Comparison of ENCODE assay signal across 11 cellular contexts in genomic region chr12:807041-807717, GRCh38. TPM values are rescaled to one million over a fixed set of nuclear protein-coding genes. Genes with fewer than 3 reads are reported as not detected.
DNase-seq lines count a peak whose midpoint lies in the region; ATAC-seq, FAIRE-seq and TF ChIP-seq lines count a peak whose summit lies in the region.
"Had no signal": no experiment of that assay in that cellular context is flagged by ENCODE, and none has a peak within 500 bp of the region (broad histone marks: within the 10 kb centered on the region; RNA-seq: fewer than 3 reads in every experiment).

No MANE protein-coding gene starts in this region.

- H3K4me1 ChIP-seq in liver (ENCODE audit: control insufficient read depth in 4 of 4, insufficient read depth in 4 of 4, low read length in 3 of 4) (peaks cover 2 to 24% (median 17%) of the 10 kb centered on the region in 4 donors), HepG2 (ENCODE audit: insufficient read depth, low read length) (peaks cover 41% of the 10 kb centered on the region), aorta (ENCODE audit: control insufficient read depth in 1 of 2, insufficient read depth in 2 of 2, low read length in 2 of 2) (peaks cover 0 to 4% of the 10 kb centered on the region in 2 donors)

- H3K27me3 ChIP-seq in liver (ENCODE audit: control insufficient read depth in 4 of 4, insufficient read depth in 4 of 4, low read length in 3 of 4) (no peaks in the 10 kb centered on the region), HepG2 (ENCODE audit: control insufficient read depth in 1 of 2, insufficient read depth in 2 of 2, low read length in 2 of 2) (no peaks in the 10 kb centered on the region), aorta (ENCODE audit: control insufficient read depth in 1 of 2, insufficient read depth in 2 of 2, low read length in 1 of 2) (no peaks in the 10 kb centered on the region)

- H2AFZ ChIP-seq in HepG2 (ENCODE audit: low read length) = no peak overlapping the region

- H3K36me3 ChIP-seq in liver (ENCODE audit: control insufficient read depth in 4 of 4, insufficient read depth in 3 of 4, low read depth in 1 of 4, low read length in 3 of 4) = no peaks in the 10 kb centered on the region
- H3K36me3 ChIP-seq in HepG2 (replicated peaks in 1 of 2; ENCODE audit: control insufficient read depth in 1 of 2, insufficient read depth in 2 of 2, low read length in 2 of 2) = no peaks in the 10 kb centered on the region
- no peaks in the 10 kb centered on the region for H3K36me3 ChIP-seq in SK-N-MC (ENCODE audit: insufficient read depth, low read length)
- no peaks in the 10 kb centered on the region for H3K36me3 ChIP-seq in aorta (ENCODE audit: control insufficient read depth in 1 of 2, insufficient read depth in 2 of 2, low read length in 1 of 2)

- 78% methylated on average over 2 of the region's 2 CpGs for WGBS in liver
- WGBS in HepG2 (ENCODE audit: low lambda C conversion rate) = 91% methylated on average over 2 of the region's 2 CpGs
- 63 to 69% methylated on average over 2 of the region's 2 CpGs for WGBS in aorta, 2 donors

- no peak for ATAC-seq in HepG2
- ATAC-seq in aorta (ENCODE audit: low FRiP score) = peak; percentile 36
- no peak for ATAC-seq in HG03139 (IDR thresholded peaks at IDR 0.05; ENCODE audit: unreplicated experiment)

- peaks cover 95% of the 10 kb centered on the region for H3K79me2 ChIP-seq in HepG2 (ENCODE audit: insufficient read depth, low read length)

- DNase-seq in HepG2 (ENCODE audit: low spot score) (no peak), SK-N-MC (ENCODE audit: low read depth, low spot score) (no peak), globus pallidus (ENCODE audit: low spot score) (peak; percentile 27), aorta (no peak), 8988T (no peak), cerebellar cortex (ENCODE audit: low spot score) (no peak)
- DNase-seq: anterior cingulate cortex, NCI-H2171 treated with DMSO at 0.1 percent for 48 hours, RPMI8226 had no signal

- no peak overlapping the region for H3K9ac ChIP-seq in liver (ENCODE audit: low read depth in 1 of 2, low read length in 2 of 2)
- no peak overlapping the region for H3K9ac ChIP-seq in HepG2 (ENCODE audit: insufficient read depth, low read depth, low read length)
- H3K9ac ChIP-seq in SK-N-MC (ENCODE audit: insufficient read length) = no peak overlapping the region

- peaks cover 49% of the 10 kb centered on the region for H4K20me1 ChIP-seq in HepG2 (ENCODE audit: insufficient read depth, low read length)

- TF ChIP-seq EP300 in HepG2 (IDR thresholded peaks at IDR 0.05; ENCODE audit: low read depth in 2 of 2, low read length in 2 of 2) = no peak
- no peak for TF ChIP-seq EP300 in HepG2 (CRISPR knock-in tag; IDR thresholded peaks at IDR 0.05; ENCODE audit: borderline replicate concordance)

- in situ Hi-C loops in HepG2 (cut with HindIII; ENCODE audit: extremely low pct_ligation_motif_present, low pct_unique_long_range_greater_than_20kb) = no loop called here

- intact Hi-C loops in HepG2 (cut with micrococcal nuclease; ENCODE audit: unreplicated experiment) (no loop called here), aorta (cut with DNase I) (loop anchor here in 1 of 2 donors (5.0 kb wide), 1 partner anchor 55 kb away; the partner anchor contains the start of gene WNK1)

- H3K4me2 ChIP-seq in HepG2 (ENCODE audit: low read depth, low read length) = no peak overlapping the region

- TF ChIP-seq RAD21 in liver (IDR thresholded peaks at IDR 0.05) = no peak
- TF ChIP-seq RAD21 in HepG2 (CRISPR knock-in tag; IDR thresholded peaks at IDR 0.05) = no peak

- no peak for TF ChIP-seq CTCF in liver (IDR thresholded peaks at IDR 0.05; ENCODE audit: low read depth, low read length, missing input control)
- TF ChIP-seq CTCF in HepG2 (CRISPR knock-in tag; IDR thresholded peaks at IDR 0.05) = no peak

- CTCF ChIA-PET in HepG2 (lab: Yijun Ruan, JAX; ENCODE audit: low intra/inter-chr PET ratio, low total read pairs) = no interaction called here

- no peak for FAIRE-seq in HepG2 (lab: Jason Lieb, UNC)

- BruUV-seq in HepG2 (replicated peaks; lab: Mats Ljungman, UMichigan) = no TSS peak

- H3K4me3 ChIP-seq in liver (ENCODE audit: low read depth in 1 of 3, low read length in 3 of 3) = no peak overlapping the region
- no peak overlapping the region for H3K4me3 ChIP-seq in HepG2 (replicated peaks in 1 of 3; ENCODE audit: insufficient read depth in 1 of 3, low read depth in 2 of 3, low read length in 3 of 3)
- H3K4me3 ChIP-seq in SK-N-MC = no peak overlapping the region
- no peak overlapping the region for H3K4me3 ChIP-seq in aorta (ENCODE audit: low read length in 2 of 2)

- H3K9me3 ChIP-seq in liver (ENCODE audit: control insufficient read depth in 4 of 4, low read length in 3 of 4) = no peaks in the 10 kb centered on the region
- no peaks in the 10 kb centered on the region for H3K9me3 ChIP-seq in HepG2 (ENCODE audit: low read length)
- H3K9me3 ChIP-seq in SK-N-MC (ENCODE audit: low read depth, low read length) = no peaks in the 10 kb centered on the region
- H3K9me3 ChIP-seq in aorta (ENCODE audit: control insufficient read depth, low read length) = no peaks in the 10 kb centered on the region

- H3K27ac ChIP-seq in liver (ENCODE audit: low read depth in 1 of 2, low read length in 2 of 2) (peak overlapping the region; percentile 4 to 44), HepG2 (ENCODE audit: extremely low read length, insufficient read depth, low read length) (no peak overlapping the region), SK-N-MC (peak overlapping the region; percentile 23; the same call in 1 of the 2 replicates), aorta (ENCODE audit: low read depth in 1 of 2, low read length in 2 of 2) (peak overlapping the region in 1 of 2 donors; percentile 49)

- no peak for TF ChIP-seq POLR2A in HepG2 (IDR thresholded peaks at IDR 0.05; ENCODE audit: insufficient read depth in 1 of 2, low read depth in 2 of 2, low read length in 2 of 2)

- POLR2A ChIA-PET in HepG2 (lab: Yijun Ruan, JAX) = interaction anchor here (0.6 kb wide), 1 partner anchor 197 kb away, joined by 4 read pairs; no protein-coding TSS in a partner anchor

TF ChIP-seq in liver, 16 proteins besides CTCF, POLR2A, EP300 and RAD21 (continues in another document):
- no peak for TF ChIP-seq MAX (IDR thresholded peaks at IDR 0.05)

TF ChIP-seq in HepG2, 621 proteins besides CTCF, POLR2A, EP300 and RAD21:
- TF ChIP-seq GMEB2 (CRISPR knock-in tag; IDR thresholded peaks at IDR 0.05; ENCODE audit: low read depth) = no peak
- TF ChIP-seq GMEB1 (CRISPR knock-in tag; IDR thresholded peaks at IDR 0.05; ENCODE audit: borderline replicate concordance) = no peak

RNA-seq across cellular contexts. Expression of gene WNK1, which starts 54.8 kb away (rescaled TPM):
- total RNA-seq in liver (100 to 1,000 TPM in 1 of 2 donors, 10 to 100 TPM in 1; 78.9 to 299 TPM), HepG2 (2016; rRNA removed; fragmentation: Illumina TruSeq; extraction: Trizol) (31.1 and 55.4 TPM in 2 replicates), aorta (100 to 1,000 TPM; 182 to 226 TPM)
- polyA plus RNA-seq in liver (10 to 100 TPM; 22.4 to 28.7 TPM), HepG2 (2011; rRNA removed) (54.8 and 63.6 TPM in 2 replicates), aorta (10 to 100 TPM; 22.3 to 30.4 TPM)
- 6.9 and 7.5 TPM in 2 replicates for total RNA-seq in HepG2 (2016; cell fraction: cytosol; rRNA removed; fragmentation: Illumina TruSeq; extraction: Trizol; ENCODE audit: low read depth)
- total RNA-seq in HepG2 (2016; cell fraction: insoluble cytoplasmic fraction; rRNA removed; fragmentation: Illumina TruSeq; extraction: Trizol) = 30.0 and 49.7 TPM in 2 replicates
- total RNA-seq in HepG2 (2016; cell fraction: membrane; rRNA removed; fragmentation: Illumina TruSeq; extraction: Trizol) = 13.9 and 14.6 TPM in 2 replicates
- 64.2 and 67.8 TPM in 2 replicates for total RNA-seq in HepG2 (2016; cell fraction: nucleus; rRNA removed; fragmentation: Illumina TruSeq; extraction: Trizol)
- 42.4 and 52.8 TPM in 2 replicates for polyA plus RNA-seq in HepG2 (2011; cell fraction: cytosol; rRNA removed)
- 73.1 and 75.6 TPM in 2 replicates for polyA plus RNA-seq in HepG2 (2011; cell fraction: nucleus; rRNA removed)
- 62.3 and 73.2 TPM in 2 replicates for polyA plus RNA-seq in HepG2 (2012)
- polyA plus RNA-seq in HepG2 (2016; cell fraction: cytosol; fragmentation: Illumina TruSeq; extraction: Trizol; ENCODE audit: low read depth) = 0.92 and 0.94 TPM in 2 replicates
- polyA plus RNA-seq in HepG2 (2016; cell fraction: insoluble cytoplasmic fraction; fragmentation: Illumina TruSeq; extraction: Trizol; ENCODE audit: low read depth) = 35.7 and 39.9 TPM in 2 replicates
- polyA plus RNA-seq in HepG2 (2016; cell fraction: membrane; fragmentation: Illumina TruSeq; extraction: Trizol; ENCODE audit: low read depth) = 2.2 and 4.7 TPM in 2 replicates
- 39.9 and 51.6 TPM in 2 replicates for polyA plus RNA-seq in HepG2 (2016; cell fraction: nucleus; fragmentation: Illumina TruSeq; extraction: Trizol; ENCODE audit: insufficient read depth, low read depth)
- polyA minus RNA-seq in HepG2 (2011; rRNA and poly(A)+ RNA removed; ENCODE audit: low replicate concordance) = 231 and 292 TPM in 2 replicates
- polyA minus RNA-seq in HepG2 (2011; cell fraction: cytosol; rRNA and poly(A)+ RNA removed) = 157 and 213 TPM in 2 replicates
- polyA minus RNA-seq in HepG2 (2011; cell fraction: nucleus; rRNA and poly(A)+ RNA removed) = 269 and 312 TPM in 2 replicates
